Comparison of ENCODE assay signal across 2 cellular contexts in genomic region chr1:78070758-78071157, GRCh38.
TF ChIP-seq lines count a peak whose summit lies in the region.

No MANE protein-coding gene starts in this region.

TF ChIP-seq in HCT116, 20 proteins besides CTCF, POLR2A, EP300 and RAD21 (continued from another document):
- TF ChIP-seq ZNF274 (IDR thresholded peaks at IDR 0.05; ENCODE audit: low read depth, low read length), result no peak
- peak; percentile 46; the same call in 1 of the 2 replicates for TF ChIP-seq SP1 (IDR thresholded peaks at IDR 0.05; ENCODE audit: low read depth)
- TF ChIP-seq MAX (IDR thresholded peaks at IDR 0.05), result no peak
- TF ChIP-seq ELF1 (IDR thresholded peaks at IDR 0.05; ENCODE audit: borderline replicate concordance, low read depth), result no peak
- TF ChIP-seq EZH2 (IDR thresholded peaks at IDR 0.05), result no peak
- TF ChIP-seq SRF (IDR thresholded peaks at IDR 0.05; ENCODE audit: low read depth), result 0 out of 2 replicates have a peak, but pooled peaks have one; percentile 20
- no peak for TF ChIP-seq POLR2AphosphoS5 (IDR thresholded peaks at IDR 0.05; ENCODE audit: low read depth, low read length)
- no peak for TF ChIP-seq ZFX (IDR thresholded peaks at IDR 0.05)
- TF ChIP-seq SIN3A (IDR thresholded peaks at IDR 0.05; ENCODE audit: low read depth), result no peak
- peak; percentile 64 for TF ChIP-seq JUND (IDR thresholded peaks at IDR 0.05)
- TF ChIP-seq CBX3 (IDR thresholded peaks at IDR 0.05; ENCODE audit: low read depth), result 0 out of 2 replicates have a peak, but pooled peaks have one; percentile 26
- TF ChIP-seq REST (IDR thresholded peaks at IDR 0.05; ENCODE audit: low read depth), result no peak
- TF ChIP-seq EGR1 (IDR thresholded peaks at IDR 0.05; ENCODE audit: low read depth), result no peak
- TF ChIP-seq TCF7L2 (IDR thresholded peaks at IDR 0.05; ENCODE audit: borderline replicate concordance, extremely low read depth, insufficient read depth, insufficient read length), result no peak
TF ChIP-seq in HCT116: peak in this region for 6.

TF ChIP-seq in SK-N-SH treated with all-trans-retinoic acid at 6 μM for 48 hours, 23 proteins besides CTCF, POLR2A, EP300 and RAD21 (continued from another document):
- no peak for TF ChIP-seq CREB5 (CRISPR knock-in tag; IDR thresholded peaks at IDR 0.05; ENCODE audit: low read depth)
- no peak for TF ChIP-seq ZFP3 (CRISPR knock-in tag; IDR thresholded peaks at IDR 0.05)
- TF ChIP-seq PATZ1 (CRISPR knock-in tag; IDR thresholded peaks at IDR 0.05; ENCODE audit: borderline replicate concordance), result no peak
